ENCODE assay signal across 8 cellular contexts in the genomic region with DNA sequence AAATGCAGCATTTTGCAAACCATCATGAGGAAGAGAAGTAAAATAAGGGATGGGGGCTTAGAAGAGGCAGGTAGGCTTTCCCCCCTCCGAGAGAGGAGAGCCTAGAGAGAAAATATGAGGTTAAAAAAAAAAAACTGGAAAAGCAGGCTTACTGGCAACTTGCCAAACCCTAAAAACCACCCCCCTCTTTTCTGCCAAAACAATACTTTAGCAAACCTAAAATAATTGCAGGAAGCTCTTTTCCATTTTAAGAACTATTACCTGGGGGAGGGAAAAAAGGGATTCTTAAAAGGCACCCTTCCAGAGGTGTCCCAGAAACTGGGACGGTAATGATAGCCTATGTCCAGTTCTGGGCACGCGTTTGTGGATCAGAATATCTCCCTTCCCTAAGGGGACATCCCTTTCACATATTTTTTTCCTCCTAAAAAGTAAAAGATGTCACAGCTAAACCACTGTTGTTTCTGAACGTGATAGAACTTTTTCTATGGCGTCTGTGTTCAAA. TPM values are rescaled to one million over a fixed set of nuclear protein-coding genes. Genes with fewer than 3 reads are reported as not detected.
DNase-seq lines count a peak whose midpoint lies in the region; ATAC-seq and TF ChIP-seq lines count a peak whose summit lies in the region.

No MANE protein-coding gene starts in this region.

- no peak for ATAC-seq in HG03135 (IDR thresholded peaks at IDR 0.05; ENCODE audit: unreplicated experiment)

- no peak for TF ChIP-seq CTCF in kidney epithelial cell (IDR thresholded peaks at IDR 0.05; ENCODE audit: insufficient read depth, low read length, poor library complexity, severe bottlenecking)

- WGBS in thymus, result 28% methylated on average over 6 of the region's 6 CpGs

- H3K4me1 Mint-ChIP-seq in activated CD4-positive, alpha-beta T cell treated with anti-CD3 and anti-CD28 coated beads, Interleukin-2, amount 10 ng/mL, durations not matched to agents 24 days and 14 days, result peaks cover 41% of the 10 kb centered on the region
- peaks cover 51% of the 10 kb centered on the region for H3K4me1 Mint-ChIP-seq in activated naive CD8-positive, alpha-beta T cell treated with anti-CD3 and anti-CD28 coated beads for 36 hours

- H3K4me1 ChIP-seq in thymus (ENCODE audit: control insufficient read depth, insufficient read depth, low read length), result peaks cover 27% of the 10 kb centered on the region

- H3K4me3 Mint-ChIP-seq in activated CD4-positive, alpha-beta T cell treated with anti-CD3 and anti-CD28 coated beads, Interleukin-2, amount 10 ng/mL, durations not matched to agents 24 days and 14 days, result peak overlapping the region; percentile 64
- peak overlapping the region; percentile 74 for H3K4me3 Mint-ChIP-seq in activated naive CD8-positive, alpha-beta T cell treated with anti-CD3 and anti-CD28 coated beads for 36 hours

- peak overlapping the region; percentile 11 for H3K27ac Mint-ChIP-seq in activated CD4-positive, alpha-beta T cell treated with anti-CD3 and anti-CD28 coated beads, Interleukin-2, amount 10 ng/mL, durations not matched to agents 24 days and 14 days
- peak overlapping the region; percentile 18 for H3K27ac Mint-ChIP-seq in activated naive CD8-positive, alpha-beta T cell treated with anti-CD3 and anti-CD28 coated beads for 36 hours

- no peaks in the 10 kb centered on the region for H3K36me3 ChIP-seq in kidney epithelial cell (ENCODE audit: control insufficient read depth, insufficient read depth, low read length)
- H3K36me3 ChIP-seq in thymus (ENCODE audit: control insufficient read depth, insufficient read depth), result no peaks in the 10 kb centered on the region

- H3K27me3 Mint-ChIP-seq in activated CD4-positive, alpha-beta T cell treated with anti-CD3 and anti-CD28 coated beads, Interleukin-2, amount 10 ng/mL, durations not matched to agents 24 days and 14 days, result peaks cover 67% of the 10 kb centered on the region
- H3K27me3 Mint-ChIP-seq in activated naive CD8-positive, alpha-beta T cell treated with anti-CD3 and anti-CD28 coated beads for 36 hours, result peaks cover 34% of the 10 kb centered on the region

- no peaks in the 10 kb centered on the region for H3K27me3 ChIP-seq in kidney epithelial cell (ENCODE audit: control insufficient read depth, insufficient read depth, low read length)
- peaks cover 19% of the 10 kb centered on the region for H3K27me3 ChIP-seq in thymus (ENCODE audit: control insufficient read depth, insufficient read depth)

- no peaks in the 10 kb centered on the region for H3K36me3 Mint-ChIP-seq in activated CD4-positive, alpha-beta T cell treated with anti-CD3 and anti-CD28 coated beads, Interleukin-2, amount 10 ng/mL, durations not matched to agents 24 days and 14 days (ENCODE audit: low read depth)
- peaks cover 2% of the 10 kb centered on the region for H3K36me3 Mint-ChIP-seq in activated naive CD8-positive, alpha-beta T cell treated with anti-CD3 and anti-CD28 coated beads for 36 hours

- no peaks in the 10 kb centered on the region for H3K9me3 ChIP-seq in thymus (ENCODE audit: control insufficient read depth)

- DNase-seq in activated CD4-positive, alpha-beta T cell treated with anti-CD3 and anti-CD28 coated beads, Interleukin-2, amount 10 ng/mL, durations not matched to agents 24 days and 14 days, result no peak
- DNase-seq in activated CD4-positive, alpha-beta T cell treated with anti-CD3 and anti-CD28 coated beads for 4 hours, result no peak
- DNase-seq in activated naive CD8-positive, alpha-beta T cell treated with anti-CD3 and anti-CD28 coated beads for 36 hours, result no peak
- no peak for DNase-seq in kidney epithelial cell (ENCODE audit: low read depth)
- DNase-seq in kidney tubule cell (ENCODE audit: low spot score), result no peak
- no peak for DNase-seq in NK-92 (lab: John Stamatoyannopoulos, UW; ENCODE audit: unreplicated experiment)

- H3K4me3 ChIP-seq in kidney epithelial cell (ENCODE audit: low read depth, low read length), result peak overlapping the region; percentile 92
- H3K4me3 ChIP-seq in thymus (ENCODE audit: low read length), result peak overlapping the region; percentile 79

- intact Hi-C loops in activated CD4-positive, alpha-beta T cell treated with anti-CD3 and anti-CD28 coated beads, Interleukin-2, amount 10 ng/mL, durations not matched to agents 24 days and 14 days (cut with micrococcal nuclease), result no loop called here

- H3K9me3 Mint-ChIP-seq in activated CD4-positive, alpha-beta T cell treated with anti-CD3 and anti-CD28 coated beads, Interleukin-2, amount 10 ng/mL, durations not matched to agents 24 days and 14 days, result no peaks in the 10 kb centered on the region
- no peaks in the 10 kb centered on the region for H3K9me3 Mint-ChIP-seq in activated naive CD8-positive, alpha-beta T cell treated with anti-CD3 and anti-CD28 coated beads for 36 hours

- H3K27ac ChIP-seq in thymus (ENCODE audit: low read depth), result peak overlapping the region; percentile 56

RNA-seq across cellular contexts. Expression of a gene that starts 1.2 kb away (rescaled TPM):
- 0.26 and 0.63 TPM in 2 replicates for total RNA-seq in activated CD4-positive, alpha-beta T cell treated with anti-CD3 and anti-CD28 coated beads, Interleukin-2, amount 10 ng/mL, durations not matched to agents 24 days and 14 days
- total RNA-seq in activated naive CD8-positive, alpha-beta T cell treated with anti-CD3 and anti-CD28 coated beads for 36 hours, result 1 to 10 TPM; 1.3 to 1.7 TPM
- 3.5 and 4.9 TPM in 2 replicates for total RNA-seq in kidney epithelial cell
- polyA plus RNA-seq in thymus, result 10.3 TPM
